In genomic region chr4:98994474-98995182, GRCh38 we compare ENCODE assay signal across 8 cellular contexts. TPM values are rescaled to one million over a fixed set of nuclear protein-coding genes. Genes with fewer than 3 reads are reported as not detected.
DNase-seq lines count a peak whose midpoint lies in the region; ATAC-seq lines count a peak whose summit lies in the region.

No MANE protein-coding gene starts in this region.

- ATAC-seq in activated T-cell treated with anti-CD3 and anti-CD28 coated beads, Interleukin-2, amount 50 U/mL, for 72 hours (replicated peaks in 1 of 2) = no peak
- ATAC-seq in activated CD8-positive, alpha-beta T cell treated with anti-CD3 and anti-CD28 coated beads, Interleukin-2, amount 10 ng/mL, durations not matched to agents 7 days and 5 days = no peak
- peak; percentile 0 for ATAC-seq in stimulated activated memory B cell treated with anti-CD40 and anti-IgM and Interleukin-4, amounts not matched to agents 10 μg/mL and 1 μg/mL and 100 μg/mL, for 72 hours
- no peak for ATAC-seq in HG03196 (IDR thresholded peaks at IDR 0.05; ENCODE audit: unreplicated experiment)

- H3K4me3 Mint-ChIP-seq in activated T-cell treated with anti-CD3 and anti-CD28 coated beads, Interleukin-2, amount 50 U/mL, for 72 hours = peak overlapping the region; percentile 81 to 93
- H3K4me3 Mint-ChIP-seq in activated CD8-positive, alpha-beta T cell treated with anti-CD3 and anti-CD28 coated beads, Interleukin-2, amount 10 ng/mL, durations not matched to agents 7 days and 5 days = peak overlapping the region; percentile 85
- H3K4me3 Mint-ChIP-seq in stimulated activated memory B cell treated with anti-CD40 and anti-IgM and Interleukin-4, amounts not matched to agents 10 μg/mL and 1 μg/mL and 100 μg/mL, for 72 hours = peak overlapping the region; percentile 93

- peak overlapping the region; percentile 39 for H3K4me3 ChIP-seq in iPS-11a (ENCODE audit: low read depth, low read length)

- CTCF ChIA-PET in activated CD8-positive, alpha-beta T cell treated with anti-CD3 and anti-CD28 coated beads, Interleukin-2, amount 10 ng/mL, durations not matched to agents 7 days and 5 days (lab: Charles Lee) = interaction anchor here (0.6 to 4.1 kb wide), 57 partner anchors 8 to 881 kb away, joined by 3 to 261 read pairs (median 5); partner anchors contain the start of genes ADH5, EIF4E and STPG2

- peaks cover 37% of the 10 kb centered on the region for H3K4me1 Mint-ChIP-seq in activated T-cell treated with anti-CD3 and anti-CD28 coated beads, Interleukin-2, amount 50 U/mL, for 72 hours (ENCODE audit: low read depth)
- H3K4me1 Mint-ChIP-seq in activated CD8-positive, alpha-beta T cell treated with anti-CD3 and anti-CD28 coated beads, Interleukin-2, amount 10 ng/mL, durations not matched to agents 7 days and 5 days (ENCODE audit: low read depth) = peaks cover 29% of the 10 kb centered on the region
- peaks cover 35% of the 10 kb centered on the region for H3K4me1 Mint-ChIP-seq in stimulated activated memory B cell treated with anti-CD40 and anti-IgM and Interleukin-4, amounts not matched to agents 10 μg/mL and 1 μg/mL and 100 μg/mL, for 72 hours

- H3K27me3 Mint-ChIP-seq in activated T-cell treated with anti-CD3 and anti-CD28 coated beads, Interleukin-2, amount 50 U/mL, for 72 hours (ENCODE audit: low read depth) = no peaks in the 10 kb centered on the region
- no peaks in the 10 kb centered on the region for H3K27me3 Mint-ChIP-seq in activated CD8-positive, alpha-beta T cell treated with anti-CD3 and anti-CD28 coated beads, Interleukin-2, amount 10 ng/mL, durations not matched to agents 7 days and 5 days (ENCODE audit: low read depth)
- no peaks in the 10 kb centered on the region for H3K27me3 Mint-ChIP-seq in stimulated activated memory B cell treated with anti-CD40 and anti-IgM and Interleukin-4, amounts not matched to agents 10 μg/mL and 1 μg/mL and 100 μg/mL, for 72 hours

- no peaks in the 10 kb centered on the region for H3K36me3 Mint-ChIP-seq in activated T-cell treated with anti-CD3 and anti-CD28 coated beads, Interleukin-2, amount 50 U/mL, for 72 hours (ENCODE audit: insufficient read depth in 2 of 2)
- peaks cover 13% of the 10 kb centered on the region for H3K36me3 Mint-ChIP-seq in activated CD8-positive, alpha-beta T cell treated with anti-CD3 and anti-CD28 coated beads, Interleukin-2, amount 10 ng/mL, durations not matched to agents 7 days and 5 days (ENCODE audit: low read depth)
- H3K36me3 Mint-ChIP-seq in stimulated activated memory B cell treated with anti-CD40 and anti-IgM and Interleukin-4, amounts not matched to agents 10 μg/mL and 1 μg/mL and 100 μg/mL, for 72 hours = no peaks in the 10 kb centered on the region

- DNase-seq in activated T-cell treated with anti-CD3 and anti-CD28 coated beads, Interleukin-2, amount 50 U/mL, for 72 hours = no peak
- no peak for DNase-seq in activated T-cell treated with anti-CD3 and anti-CD28 coated beads, Interleukin-2, amount 50 U/mL, for 48 hours
- no peak for DNase-seq in activated CD8-positive, alpha-beta T cell treated with anti-CD3 and anti-CD28 coated beads, Interleukin-2, amount 10 ng/mL, durations not matched to agents 7 days and 5 days
- DNase-seq in GOT3 (lab: John Stamatoyannopoulos, UW) = no peak
- DNase-seq in putamen (ENCODE audit: low spot score) = no peak

- H3K9me3 Mint-ChIP-seq in activated T-cell treated with anti-CD3 and anti-CD28 coated beads, Interleukin-2, amount 50 U/mL, for 72 hours = no peaks in the 10 kb centered on the region
- no peaks in the 10 kb centered on the region for H3K9me3 Mint-ChIP-seq in activated CD8-positive, alpha-beta T cell treated with anti-CD3 and anti-CD28 coated beads, Interleukin-2, amount 10 ng/mL, durations not matched to agents 7 days and 5 days (ENCODE audit: insufficient read depth)
- H3K9me3 Mint-ChIP-seq in stimulated activated memory B cell treated with anti-CD40 and anti-IgM and Interleukin-4, amounts not matched to agents 10 μg/mL and 1 μg/mL and 100 μg/mL, for 72 hours = no peaks in the 10 kb centered on the region

- POLR2A ChIA-PET in activated CD8-positive, alpha-beta T cell treated with anti-CD3 and anti-CD28 coated beads, Interleukin-2, amount 10 ng/mL, durations not matched to agents 7 days and 5 days (lab: Charles Lee) = interaction anchor here (0.7 to 4.8 kb wide), 13 partner anchors 10 to 851 kb away, joined by 3 to 59 read pairs (median 4); partner anchors contain the start of genes ADH5, EIF4E, RAP1GDS1 and STPG2

- H3K27ac Mint-ChIP-seq in activated T-cell treated with anti-CD3 and anti-CD28 coated beads, Interleukin-2, amount 50 U/mL, for 72 hours = peak overlapping the region; percentile 97
- peak overlapping the region; percentile 99 for H3K27ac Mint-ChIP-seq in activated CD8-positive, alpha-beta T cell treated with anti-CD3 and anti-CD28 coated beads, Interleukin-2, amount 10 ng/mL, durations not matched to agents 7 days and 5 days
- H3K27ac Mint-ChIP-seq in stimulated activated memory B cell treated with anti-CD40 and anti-IgM and Interleukin-4, amounts not matched to agents 10 μg/mL and 1 μg/mL and 100 μg/mL, for 72 hours = peak overlapping the region; percentile 98

RNA-seq across cellular contexts. Expression of gene METAP1, which starts 0.9 kb away (rescaled TPM):
- total RNA-seq in activated T-cell treated with anti-CD3 and anti-CD28 coated beads, Interleukin-2, amount 50 U/mL, for 72 hours = 10 to 100 TPM; 44.5 to 54.0 TPM
- total RNA-seq in activated CD8-positive, alpha-beta T cell treated with anti-CD3 and anti-CD28 coated beads, Interleukin-2, amount 10 ng/mL, durations not matched to agents 7 days and 5 days = 10 to 100 TPM; 47.3 to 58.7 TPM
